ENCODE assay signal across 2 cellular contexts in the genomic region with DNA sequence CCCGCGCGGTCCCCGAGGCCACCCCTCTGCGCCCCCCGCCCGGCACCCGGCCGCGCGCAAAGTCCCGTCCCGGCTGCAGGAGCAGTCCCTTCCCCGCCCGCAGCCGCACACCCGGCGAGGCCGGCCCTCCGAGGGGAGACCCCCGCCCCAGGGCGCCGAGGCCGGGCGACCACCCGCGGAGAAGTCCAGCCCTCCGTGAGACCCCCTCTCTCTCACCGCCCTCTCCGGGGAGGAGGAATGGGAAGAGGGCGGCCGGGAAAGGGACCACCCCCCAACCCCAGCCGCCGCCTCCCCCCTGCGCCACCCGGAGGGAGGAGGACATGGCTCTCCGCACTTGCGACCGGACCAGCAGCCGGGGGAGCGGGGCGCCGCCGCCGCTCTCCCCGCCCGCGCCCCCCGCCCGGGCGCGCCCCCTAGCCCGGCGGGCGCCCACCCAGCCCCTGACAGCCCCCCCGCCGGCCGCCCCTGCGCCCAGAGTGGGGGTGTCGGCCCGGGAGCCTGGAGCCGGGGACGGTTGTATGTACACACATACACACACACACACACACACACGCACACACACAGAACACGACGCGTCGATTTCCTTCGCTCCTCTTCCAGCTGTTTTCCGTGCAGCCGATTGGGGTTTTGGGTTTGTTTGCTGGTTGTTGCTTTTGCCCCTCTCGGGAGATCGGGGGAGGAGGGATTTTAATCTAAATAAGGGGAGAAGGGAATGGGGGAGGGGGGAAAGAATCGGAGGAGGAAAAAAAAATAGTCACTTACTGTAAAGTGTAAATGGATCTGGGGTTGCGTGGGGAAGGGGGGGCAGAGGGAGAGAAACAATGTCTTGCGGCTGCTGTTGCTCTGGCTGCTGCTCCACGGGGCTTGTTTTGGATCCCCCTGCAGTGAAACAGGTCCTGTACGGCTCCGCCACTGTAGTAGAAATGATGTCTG.
TF ChIP-seq lines count a peak whose summit lies in the region.

A gene (minus strand): TSS at position 925 of the 933 bp plus-strand sequence.

TF ChIP-seq in GM23338, 12 proteins besides CTCF, POLR2A, EP300 and RAD21 (continues in another document):
- no peak for TF ChIP-seq NANOG (IDR thresholded peaks at IDR 0.05; ENCODE audit: borderline replicate concordance)
- TF ChIP-seq CREB1 (CRISPR knock-in tag; IDR thresholded peaks at IDR 0.05; ENCODE audit: low read depth) = no peak
- TF ChIP-seq, protein P1, sequence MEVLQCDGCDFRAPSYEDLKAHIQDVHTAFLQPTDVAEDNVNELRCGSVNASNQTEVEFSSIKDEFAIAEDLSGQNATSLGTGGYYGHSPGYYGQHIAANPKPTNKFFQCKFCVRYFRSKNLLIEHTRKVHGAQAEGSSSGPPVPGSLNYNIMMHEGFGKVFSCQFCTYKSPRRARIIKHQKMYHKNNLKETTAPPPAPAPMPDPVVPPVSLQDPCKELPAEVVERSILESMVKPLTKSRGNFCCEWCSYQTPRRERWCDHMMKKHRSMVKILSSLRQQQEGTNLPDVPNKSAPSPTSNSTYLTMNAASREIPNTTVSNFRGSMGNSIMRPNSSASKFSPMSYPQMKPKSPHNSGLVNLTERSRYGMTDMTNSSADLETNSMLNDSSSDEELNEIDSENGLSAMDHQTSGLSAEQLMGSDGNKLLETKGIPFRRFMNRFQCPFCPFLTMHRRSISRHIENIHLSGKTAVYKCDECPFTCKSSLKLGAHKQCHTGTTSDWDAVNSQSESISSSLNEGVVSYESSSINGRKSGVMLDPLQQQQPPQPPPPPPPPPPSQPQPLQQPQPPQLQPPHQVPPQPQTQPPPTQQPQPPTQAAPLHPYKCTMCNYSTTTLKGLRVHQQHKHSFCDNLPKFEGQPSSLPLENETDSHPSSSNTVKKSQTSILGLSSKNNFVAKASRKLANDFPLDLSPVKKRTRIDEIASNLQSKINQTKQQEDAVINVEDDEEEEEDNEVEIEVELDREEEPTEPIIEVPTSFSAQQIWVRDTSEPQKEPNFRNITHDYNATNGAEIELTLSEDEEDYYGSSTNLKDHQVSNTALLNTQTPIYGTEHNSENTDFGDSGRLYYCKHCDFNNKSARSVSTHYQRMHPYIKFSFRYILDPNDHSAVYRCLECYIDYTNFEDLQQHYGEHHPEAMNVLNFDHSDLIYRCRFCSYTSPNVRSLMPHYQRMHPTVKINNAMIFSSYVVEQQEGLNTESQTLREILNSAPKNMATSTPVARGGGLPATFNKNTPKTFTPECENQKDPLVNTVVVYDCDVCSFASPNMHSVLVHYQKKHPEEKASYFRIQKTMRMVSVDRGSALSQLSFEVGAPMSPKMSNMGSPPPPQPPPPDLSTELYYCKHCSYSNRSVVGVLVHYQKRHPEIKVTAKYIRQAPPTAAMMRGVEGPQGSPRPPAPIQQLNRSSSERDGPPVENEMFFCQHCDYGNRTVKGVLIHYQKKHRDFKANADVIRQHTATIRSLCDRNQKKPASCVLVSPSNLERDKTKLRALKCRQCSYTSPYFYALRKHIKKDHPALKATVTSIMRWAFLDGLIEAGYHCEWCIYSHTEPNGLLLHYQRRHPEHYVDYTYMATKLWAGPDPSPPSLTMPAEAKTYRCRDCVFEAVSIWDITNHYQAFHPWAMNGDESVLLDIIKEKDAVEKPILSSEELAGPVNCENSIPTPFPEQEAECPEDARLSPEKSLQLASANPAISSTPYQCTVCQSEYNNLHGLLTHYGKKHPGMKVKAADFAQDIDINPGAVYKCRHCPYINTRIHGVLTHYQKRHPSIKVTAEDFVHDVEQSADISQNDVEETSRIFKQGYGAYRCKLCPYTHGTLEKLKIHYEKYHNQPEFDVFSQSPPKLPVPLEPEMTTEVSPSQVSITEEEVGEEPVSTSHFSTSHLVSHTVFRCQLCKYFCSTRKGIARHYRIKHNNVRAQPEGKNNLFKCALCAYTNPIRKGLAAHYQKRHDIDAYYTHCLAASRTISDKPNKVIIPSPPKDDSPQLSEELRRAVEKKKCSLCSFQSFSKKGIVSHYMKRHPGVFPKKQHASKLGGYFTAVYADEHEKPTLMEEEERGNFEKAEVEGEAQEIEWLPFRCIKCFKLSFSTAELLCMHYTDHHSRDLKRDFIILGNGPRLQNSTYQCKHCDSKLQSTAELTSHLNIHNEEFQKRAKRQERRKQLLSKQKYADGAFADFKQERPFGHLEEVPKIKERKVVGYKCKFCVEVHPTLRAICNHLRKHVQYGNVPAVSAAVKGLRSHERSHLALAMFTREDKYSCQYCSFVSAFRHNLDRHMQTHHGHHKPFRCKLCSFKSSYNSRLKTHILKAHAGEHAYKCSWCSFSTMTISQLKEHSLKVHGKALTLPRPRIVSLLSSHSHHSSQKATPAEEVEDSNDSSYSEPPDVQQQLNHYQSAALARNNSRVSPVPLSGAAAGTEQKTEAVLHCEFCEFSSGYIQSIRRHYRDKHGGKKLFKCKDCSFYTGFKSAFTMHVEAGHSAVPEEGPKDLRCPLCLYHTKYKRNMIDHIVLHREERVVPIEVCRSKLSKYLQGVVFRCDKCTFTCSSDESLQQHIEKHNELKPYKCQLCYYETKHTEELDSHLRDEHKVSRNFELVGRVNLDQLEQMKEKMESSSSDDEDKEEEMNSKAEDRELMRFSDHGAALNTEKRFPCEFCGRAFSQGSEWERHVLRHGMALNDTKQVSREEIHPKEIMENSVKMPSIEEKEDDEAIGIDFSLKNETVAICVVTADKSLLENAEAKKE (CRISPR knock-in tag; IDR thresholded peaks at IDR 0.05) = no peak
- no peak for TF ChIP-seq POLR2AphosphoS5 (IDR thresholded peaks at IDR 0.05; ENCODE audit: low read depth)
- TF ChIP-seq ZNF331 (CRISPR knock-in tag; IDR thresholded peaks at IDR 0.05; ENCODE audit: low read depth) = no peak
- TF ChIP-seq STAT1 (IDR thresholded peaks at IDR 0.05; ENCODE audit: unreplicated experiment) = no peak
- TF ChIP-seq JUNB (IDR thresholded peaks at IDR 0.05; ENCODE audit: unreplicated experiment) = no peak
- TF ChIP-seq EZH2 (IDR thresholded peaks at IDR 0.05; ENCODE audit: low read depth, unreplicated experiment) = no peak
- TF ChIP-seq EZH2phosphoT487 (IDR thresholded peaks at IDR 0.05; ENCODE audit: unreplicated experiment) = no peak
- TF ChIP-seq, protein P2, sequence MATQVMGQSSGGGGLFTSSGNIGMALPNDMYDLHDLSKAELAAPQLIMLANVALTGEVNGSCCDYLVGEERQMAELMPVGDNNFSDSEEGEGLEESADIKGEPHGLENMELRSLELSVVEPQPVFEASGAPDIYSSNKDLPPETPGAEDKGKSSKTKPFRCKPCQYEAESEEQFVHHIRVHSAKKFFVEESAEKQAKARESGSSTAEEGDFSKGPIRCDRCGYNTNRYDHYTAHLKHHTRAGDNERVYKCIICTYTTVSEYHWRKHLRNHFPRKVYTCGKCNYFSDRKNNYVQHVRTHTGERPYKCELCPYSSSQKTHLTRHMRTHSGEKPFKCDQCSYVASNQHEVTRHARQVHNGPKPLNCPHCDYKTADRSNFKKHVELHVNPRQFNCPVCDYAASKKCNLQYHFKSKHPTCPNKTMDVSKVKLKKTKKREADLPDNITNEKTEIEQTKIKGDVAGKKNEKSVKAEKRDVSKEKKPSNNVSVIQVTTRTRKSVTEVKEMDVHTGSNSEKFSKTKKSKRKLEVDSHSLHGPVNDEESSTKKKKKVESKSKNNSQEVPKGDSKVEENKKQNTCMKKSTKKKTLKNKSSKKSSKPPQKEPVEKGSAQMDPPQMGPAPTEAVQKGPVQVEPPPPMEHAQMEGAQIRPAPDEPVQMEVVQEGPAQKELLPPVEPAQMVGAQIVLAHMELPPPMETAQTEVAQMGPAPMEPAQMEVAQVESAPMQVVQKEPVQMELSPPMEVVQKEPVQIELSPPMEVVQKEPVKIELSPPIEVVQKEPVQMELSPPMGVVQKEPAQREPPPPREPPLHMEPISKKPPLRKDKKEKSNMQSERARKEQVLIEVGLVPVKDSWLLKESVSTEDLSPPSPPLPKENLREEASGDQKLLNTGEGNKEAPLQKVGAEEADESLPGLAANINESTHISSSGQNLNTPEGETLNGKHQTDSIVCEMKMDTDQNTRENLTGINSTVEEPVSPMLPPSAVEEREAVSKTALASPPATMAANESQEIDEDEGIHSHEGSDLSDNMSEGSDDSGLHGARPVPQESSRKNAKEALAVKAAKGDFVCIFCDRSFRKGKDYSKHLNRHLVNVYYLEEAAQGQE (IDR thresholded peaks at IDR 0.05; ENCODE audit: unreplicated experiment) = no peak

TF ChIP-seq in neural cell, 6 proteins besides CTCF, POLR2A, EP300 and RAD21:
- TF ChIP-seq EZH2 (IDR thresholded peaks at IDR 0.05; ENCODE audit: borderline replicate concordance, insufficient read depth, low read length, poor library complexity, severe bottlenecking) (no peak), MXI1 (conservative IDR thresholded peaks at IDR 0.05; ENCODE audit: poor library complexity, severe bottlenecking) (no peak), TAF1 (IDR thresholded peaks at IDR 0.05; ENCODE audit: low read depth) (peak; percentile 79), SMC3 (conservative IDR thresholded peaks at IDR 0.05; ENCODE audit: poor library complexity) (no peak), POLR2AphosphoS5 (IDR thresholded peaks at IDR 0.05) (peak; percentile 87)
- TF ChIP-seq, protein P2 (IDR thresholded peaks at IDR 0.05; ENCODE audit: borderline replicate concordance) = peak; percentile 71
